8 cellular contexts compared by ENCODE assay signal in the genomic region with DNA sequence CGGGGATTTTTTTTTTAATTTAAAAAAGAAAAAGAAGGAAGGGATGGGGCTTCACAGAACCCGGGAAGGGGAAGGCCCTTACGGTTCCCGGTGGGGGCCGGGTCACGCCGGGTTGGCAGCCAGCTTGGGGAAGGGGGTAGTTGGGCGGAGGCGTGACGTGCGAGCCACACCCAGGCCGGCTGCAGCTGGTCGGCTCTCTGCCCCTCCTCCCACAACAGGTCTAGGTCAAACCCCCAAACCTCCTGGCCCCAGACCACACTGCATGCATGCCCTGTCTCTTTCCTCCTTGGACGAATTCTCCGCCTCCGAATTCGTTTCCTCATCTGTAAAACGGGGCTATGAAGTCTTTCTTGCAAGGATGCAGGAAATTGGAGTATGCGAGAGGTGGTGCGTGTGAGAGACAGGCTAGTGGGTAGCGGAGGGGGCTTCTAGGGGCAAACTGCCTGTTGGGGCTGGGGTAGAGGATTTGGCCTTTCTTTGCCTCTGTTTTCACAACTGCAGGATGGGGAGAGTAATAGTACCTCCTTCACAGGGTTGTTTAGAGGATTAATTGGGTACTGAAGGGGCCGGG. TPM values are rescaled to one million over a fixed set of nuclear protein-coding genes. Genes with fewer than 3 reads are reported as not detected.
A peak's percentile ranks its signal among the peaks of the same experiment; 100 is the strongest.
DNase-seq lines count a peak whose midpoint lies in the region; ATAC-seq and TF ChIP-seq lines count a peak whose summit lies in the region.

No MANE protein-coding gene starts in this region.

- H2AFZ ChIP-seq in OCI-LY1 (ENCODE audit: low read length): no peak overlapping the region

- ATAC-seq in GM18868 (IDR thresholded peaks at IDR 0.05; ENCODE audit: unreplicated experiment): peak; percentile 61
- ATAC-seq in GM18870 (IDR thresholded peaks at IDR 0.05; ENCODE audit: unreplicated experiment): no peak

- intact Hi-C loops in spleen (cut with DNase I; ENCODE audit: low total_unique reads): no loop called here

- no peaks in the 10 kb centered on the region for H3F3A ChIP-seq in OCI-LY1 (ENCODE audit: insufficient read depth, low read length)

- peak; percentile 96 for DNase-seq in spleen
- no peak for DNase-seq in stimulated activated naive CD4-positive, alpha-beta T cell treated with Interleukin-2 at 50 U/mL for 16 hours (lab: John Stamatoyannopoulos, UW)
- DNase-seq in superior temporal gyrus (ENCODE audit: extremely low spot score): no peak
- DNase-seq in T1000 (lab: John Stamatoyannopoulos, UW): no peak

- peak in 2 of 3 donors; percentile 14 to 46 for TF ChIP-seq POLR2A in spleen (IDR thresholded peaks at IDR 0.05)

- H3K27me3 ChIP-seq in OCI-LY1 (ENCODE audit: insufficient read depth, low read length) (peaks cover 19% of the 10 kb centered on the region; the same call in 1 of the 2 replicates), spleen (replicated peaks in 1 of 7) (peaks cover 5 to 50% (median 21%) of the 10 kb centered on the region in 7 donors)

- H3K36me3 ChIP-seq in OCI-LY1 (ENCODE audit: insufficient read depth, low read length): no peaks in the 10 kb centered on the region
- H3K36me3 ChIP-seq in spleen: peaks cover 0 to 17% (median 0%) of the 10 kb centered on the region in 6 donors

- WGBS in spleen, 5 donors: 9 to 15% (median 13%) methylated on average over 21 to 22 of the region's 22 CpGs

- TF ChIP-seq CTCF in OCI-LY1 (IDR thresholded peaks at IDR 0.05; ENCODE audit: low read length) (no peak), spleen (IDR thresholded peaks at IDR 0.05 in 8 of 11, conservative IDR thresholded peaks at IDR 0.05 in 3 of 11) (no peak)

- peak overlapping the region; percentile 32; the same call in 1 of the 2 replicates for H3K4me2 ChIP-seq in OCI-LY1 (ENCODE audit: low read length)

- no peaks in the 10 kb centered on the region for H3K79me2 ChIP-seq in OCI-LY1 (ENCODE audit: insufficient read depth, low read length)

- H3K9ac ChIP-seq in OCI-LY1 (ENCODE audit: low read length): no peak overlapping the region

- H4K20me1 ChIP-seq in OCI-LY1 (ENCODE audit: insufficient read depth, low read length): no peaks in the 10 kb centered on the region

- H3K27ac ChIP-seq in OCI-LY1 (ENCODE audit: low read depth, low read length, poor library complexity, severe bottlenecking) (no peak overlapping the region), spleen (peak overlapping the region; percentile 54 to 99 (median 94))

- H3K4me3 ChIP-seq in OCI-LY1 (ENCODE audit: low read depth, low read length, poor library complexity, severe bottlenecking): no peak overlapping the region
- H3K4me3 ChIP-seq in iPS-11a (ENCODE audit: low read depth, low read length): peak overlapping the region; percentile 10
- H3K4me3 ChIP-seq in spleen: peak overlapping the region; percentile 33 to 78 (median 50)

- peaks cover 4% of the 10 kb centered on the region for H3K4me1 ChIP-seq in OCI-LY1 (ENCODE audit: insufficient read depth, low read length, severe bottlenecking)
- H3K4me1 ChIP-seq in spleen: peaks cover 10 to 78% (median 30%) of the 10 kb centered on the region in 6 donors

- H3K9me3 ChIP-seq in OCI-LY1 (ENCODE audit: low read length) (no peaks in the 10 kb centered on the region), spleen (no peaks in the 10 kb centered on the region)

- no peaks in the 10 kb centered on the region for H3K9me2 ChIP-seq in OCI-LY1 (ENCODE audit: low read depth, low read length)

RNA-seq across cellular contexts. Expression of a gene that starts 0.8 kb away (rescaled TPM):
- total RNA-seq in spleen: 100 to 1,000 TPM; 139 to 341 (median 155) TPM
- polyA plus RNA-seq in spleen: 10 to 100 TPM; 44.3 to 76.4 (median 53.0) TPM

RNA-seq across cellular contexts. Expression of a gene that starts 42.6 kb away (rescaled TPM):
- total RNA-seq in spleen: 100 to 1,000 TPM in 5 of 7 donors, 10 to 100 TPM in 2; 64.8 to 186 (median 138) TPM
- polyA plus RNA-seq in spleen: 100 to 1,000 TPM in 1 of 3 donors, 10 to 100 TPM in 2; 27.6 to 158 (median 71.1) TPM

RNA-seq across cellular contexts. Expression of a gene that starts 56.6 kb away (rescaled TPM):
- 10 to 100 TPM; 33.6 to 58.3 (median 42.7) TPM for total RNA-seq in spleen
- 10 to 100 TPM; 12.0 to 13.7 (median 13.3) TPM for polyA plus RNA-seq in spleen
